In genomic region chr17:38549285-38549684, GRCh38 we compare ENCODE assay signal across 1 cellular context.
TF ChIP-seq lines count a peak whose summit lies in the region.

No MANE protein-coding gene starts in this region.

TF ChIP-seq in WTC11, 78 proteins besides CTCF, POLR2A, EP300 and RAD21 (continued from another document):
- TF ChIP-seq SMAD3 (CRISPR knock-in tag; IDR thresholded peaks at IDR 0.05; ENCODE audit: borderline replicate concordance) (no peak), ARID4B (CRISPR knock-in tag; IDR thresholded peaks at IDR 0.05; ENCODE audit: borderline replicate concordance) (no peak), STAT6 (CRISPR knock-in tag; conservative IDR thresholded peaks at IDR 0.05; ENCODE audit: low read depth) (no peak), RELA (CRISPR knock-in tag; IDR thresholded peaks at IDR 0.05; ENCODE audit: borderline replicate concordance) (no peak), SP1 (CRISPR knock-in tag; conservative IDR thresholded peaks at IDR 0.05) (no peak), NR1H2 (CRISPR knock-in tag; IDR thresholded peaks at IDR 0.05) (no peak)
- TF ChIP-seq, protein P1, sequence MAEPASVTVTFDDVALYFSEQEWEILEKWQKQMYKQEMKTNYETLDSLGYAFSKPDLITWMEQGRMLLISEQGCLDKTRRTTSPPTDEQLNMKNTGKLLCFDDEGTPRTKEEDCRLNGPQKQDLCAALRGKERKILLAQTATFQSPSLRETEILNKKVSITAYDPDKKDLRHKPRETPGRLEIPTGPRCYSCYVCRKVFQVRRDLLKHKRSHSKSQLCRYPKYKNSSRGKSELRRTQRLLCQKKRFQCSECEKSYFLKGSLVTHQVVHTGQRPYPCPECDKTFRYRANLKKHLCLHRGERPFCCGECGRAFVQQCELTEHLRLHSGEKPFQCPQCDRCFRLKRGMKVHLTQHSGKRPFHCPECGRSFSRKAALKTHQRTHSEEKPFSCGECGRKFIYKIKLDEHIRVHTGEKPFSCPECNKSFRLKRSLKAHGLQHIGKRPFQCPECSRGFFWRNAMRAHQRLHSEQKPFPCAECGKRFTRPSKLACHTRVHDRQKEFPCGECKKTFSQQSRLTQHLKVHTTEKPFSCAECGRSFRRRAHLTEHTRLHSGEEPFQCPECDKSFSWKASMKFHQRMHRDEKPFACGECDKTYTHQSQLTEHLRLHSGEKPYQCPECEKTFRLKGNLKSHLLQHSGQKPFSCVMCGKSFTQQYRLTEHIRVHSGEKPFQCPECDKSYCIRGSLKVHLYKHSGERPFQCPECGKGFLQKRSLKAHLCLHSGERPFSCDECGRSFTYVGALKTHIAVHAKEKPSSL (CRISPR knock-in tag; conservative IDR thresholded peaks at IDR 0.05): no peak
